1 cellular context compared by ENCODE assay signal in genomic region chr20:22490287-22491187, GRCh38.
A peak's percentile ranks its signal among the peaks of the same experiment; 100 is the strongest.
TF ChIP-seq lines count a peak whose summit lies in the region.

No MANE protein-coding gene starts in this region.

TF ChIP-seq in HepG2, 621 proteins besides CTCF, POLR2A, EP300 and RAD21 (continued from another document and continues in another):
- TF ChIP-seq ZBTB40 (IDR thresholded peaks at IDR 0.05) (no peak), ZBTB40 (CRISPR knock-in tag; IDR thresholded peaks at IDR 0.05) (peak; percentile 75; the same call in 1 of the 2 replicates), HMG20A (CRISPR knock-in tag; IDR thresholded peaks at IDR 0.05; ENCODE audit: borderline replicate concordance) (no peak; the same call in 1 of the 2 replicates), HOXA3 (CRISPR knock-in tag; IDR thresholded peaks at IDR 0.05) (peak; percentile 92), ZNF552 (CRISPR knock-in tag; IDR thresholded peaks at IDR 0.05; ENCODE audit: borderline replicate concordance) (peak; percentile 85; the same call in 1 of the 2 replicates), ZNF878 (CRISPR knock-in tag; IDR thresholded peaks at IDR 0.05) (peak; percentile 88), ZNF350 (CRISPR knock-in tag; IDR thresholded peaks at IDR 0.05; ENCODE audit: borderline replicate concordance, low read depth) (peak; percentile 99), ZNF569 (CRISPR knock-in tag; IDR thresholded peaks at IDR 0.05; ENCODE audit: borderline replicate concordance) (peak; percentile 79; the same call in 1 of the 2 replicates), LBX2 (CRISPR knock-in tag; IDR thresholded peaks at IDR 0.05; ENCODE audit: borderline replicate concordance) (peak; percentile 82; the same call in 1 of the 2 replicates), ZNF556 (CRISPR knock-in tag; IDR thresholded peaks at IDR 0.05; ENCODE audit: borderline replicate concordance) (no peak; the same call in 1 of the 2 replicates), ZNF670 (CRISPR knock-in tag; IDR thresholded peaks at IDR 0.05; ENCODE audit: borderline replicate concordance) (no peak; the same call in 1 of the 2 replicates), ZFP82 (CRISPR knock-in tag; IDR thresholded peaks at IDR 0.05; ENCODE audit: borderline replicate concordance) (no peak), ZNF766 (CRISPR knock-in tag; IDR thresholded peaks at IDR 0.05; ENCODE audit: borderline replicate concordance) (peak; percentile 45), KDM3A (CRISPR knock-in tag; IDR thresholded peaks at IDR 0.05; ENCODE audit: low read depth) (peak; percentile 35; the same call in 1 of the 2 replicates), ARNTL (CRISPR knock-in tag; IDR thresholded peaks at IDR 0.05) (peak; percentile 98), ZNF180 (CRISPR knock-in tag; IDR thresholded peaks at IDR 0.05; ENCODE audit: borderline replicate concordance, low read depth) (peak; percentile 71; the same call in 1 of the 2 replicates), IRF1 (CRISPR knock-in tag; IDR thresholded peaks at IDR 0.05; ENCODE audit: low read depth) (no peak), THAP9 (CRISPR knock-in tag; IDR thresholded peaks at IDR 0.05; ENCODE audit: borderline replicate concordance) (peak; percentile 87; the same call in 1 of the 2 replicates), ZNF674 (CRISPR knock-in tag; IDR thresholded peaks at IDR 0.05; ENCODE audit: low read depth) (no peak), ZNF652 (CRISPR knock-in tag; IDR thresholded peaks at IDR 0.05; ENCODE audit: borderline replicate concordance, low read depth) (peak; percentile 45; the same call in 1 of the 2 replicates), TSC22D2 (CRISPR knock-in tag; IDR thresholded peaks at IDR 0.05; ENCODE audit: borderline replicate concordance) (peak; percentile 25; the same call in 1 of the 2 replicates), TFE3 (CRISPR knock-in tag; IDR thresholded peaks at IDR 0.05) (peak; percentile 99), ZIK1 (CRISPR knock-in tag; IDR thresholded peaks at IDR 0.05; ENCODE audit: borderline replicate concordance, low read depth) (peak; percentile 69; the same call in 1 of the 2 replicates), MED1 (CRISPR knock-in tag; IDR thresholded peaks at IDR 0.05) (peak; percentile 95), KLF11 (CRISPR knock-in tag; IDR thresholded peaks at IDR 0.05) (no peak), TCF7 (IDR thresholded peaks at IDR 0.05; ENCODE audit: low read depth) (peak; percentile 75), ZNF136 (CRISPR knock-in tag; IDR thresholded peaks at IDR 0.05; ENCODE audit: low read depth) (peak; percentile 91), MTF2 (CRISPR knock-in tag; IDR thresholded peaks at IDR 0.05; ENCODE audit: borderline replicate concordance) (peak; percentile 15; the same call in 1 of the 2 replicates), ZGPAT (CRISPR knock-in tag; IDR thresholded peaks at IDR 0.05) (peak; percentile 79; the same call in 1 of the 2 replicates), ONECUT2 (CRISPR knock-in tag; IDR thresholded peaks at IDR 0.05) (peak; percentile 57), MBD4 (IDR thresholded peaks at IDR 0.05; ENCODE audit: borderline replicate concordance, low read length) (0 out of 2 replicates have a peak, but pooled peaks have one; percentile 68), ZNF280D (CRISPR knock-in tag; IDR thresholded peaks at IDR 0.05) (peak; percentile 76; the same call in 1 of the 2 replicates), TRAFD1 (CRISPR knock-in tag; IDR thresholded peaks at IDR 0.05; ENCODE audit: borderline replicate concordance) (peak; percentile 32; the same call in 1 of the 2 replicates), ZMAT5 (CRISPR knock-in tag; IDR thresholded peaks at IDR 0.05; ENCODE audit: borderline replicate concordance, low read depth) (no peak), TCF7L2 (IDR thresholded peaks at IDR 0.05; ENCODE audit: low read depth, low read length) (no peak)
